1 cellular context compared by ENCODE assay signal in genomic region chr15:65773386-65774111, GRCh38.
TF ChIP-seq lines count a peak whose summit lies in the region.

No MANE protein-coding gene starts in this region.

TF ChIP-seq in GM23338, 12 proteins besides CTCF, POLR2A, EP300 and RAD21 (continued from another document):
- no peak for TF ChIP-seq ZNF462 (CRISPR knock-in tag; IDR thresholded peaks at IDR 0.05)
